23 cellular contexts compared by ENCODE assay signal in genomic region chr11:32400670-32401369, GRCh38. TPM values are rescaled to one million over a fixed set of nuclear protein-coding genes. Genes with fewer than 3 reads are reported as not detected.
"Had no signal": no experiment of that assay in that cellular context is flagged by ENCODE, and none has a peak within 500 bp of the region (broad histone marks: within the 10 kb centered on the region; RNA-seq: fewer than 3 reads in every experiment).

No MANE protein-coding gene starts in this region.

- DNase-seq: activated CD4-positive, alpha-beta T cell treated with anti-CD3 and anti-CD28 coated beads for 1 hour; activated CD4-positive, alpha-beta T cell treated with anti-CD3 and anti-CD28 coated beads, Interleukin-2, amount 50 U/mL, for 48 hours; activated effector memory CD4-positive, alpha-beta T cell treated with Interleukin-2 at 50 U/mL for 16 hours; activated naive CD4-positive, alpha-beta T cell treated with anti-CD3 and anti-CD28 coated beads, Interleukin-2, amount 50 U/mL, for 16 hours; activated T-cell treated with anti-CD3 and anti-CD28 coated beads, Interleukin-2, amount 50 U/mL, for 4 hours; cortex of kidney; effector CD4-positive, alpha-beta T cell; glutamatergic neuron; left ventricle myocardium superior; natural killer cell; posterior cingulate gyrus; stimulated activated CD4-positive, alpha-beta T cell treated with anti-CD3 and anti-CD28 coated beads, Interleukin-15, amount 100 ng/mL, for 24 hours; stimulated activated CD4-positive, alpha-beta T cell treated with anti-CD3 and anti-CD28 coated beads, Interleukin-4, amount 100 ng/mL, for 1 hour; stimulated activated naive B cell treated with anti-CD40 and anti-IgM and Interleukin-4, amounts not matched to agents 10 μg/mL and 1 μg/mL and 100 μg/mL, for 72 hours; T-cell; T1000; tibial artery had no signal

- H3K4me1 ChIP-seq: esophagus muscularis mucosa, foreskin keratinocyte, right atrium auricular region, tibial artery had no signal

- ATAC-seq: activated T-cell treated with anti-CD3 and anti-CD28 coated beads, Interleukin-2, amount 50 U/mL, for 4 hours; left ventricle myocardium superior; natural killer cell; stimulated activated naive B cell treated with anti-CD40 and anti-IgM and Interleukin-4, amounts not matched to agents 10 μg/mL and 1 μg/mL and 100 μg/mL, for 72 hours; T-cell had no signal

- H3K9me3 ChIP-seq: esophagus muscularis mucosa, neutrophil, right atrium auricular region, tibial artery had no signal

- H3K36me3 ChIP-seq: neutrophil, right atrium auricular region, tibial artery had no signal

- H3K4me3 ChIP-seq: esophagus muscularis mucosa, right atrium auricular region, skin epidermis, tibial artery had no signal

- H3K27me3 ChIP-seq: foreskin keratinocyte, neutrophil, right atrium auricular region had no signal

- H3K27ac ChIP-seq: esophagus muscularis mucosa, foreskin keratinocyte, neutrophil, right atrium auricular region, skin epidermis, tibial artery, VCaP had no signal

RNA-seq across cellular contexts. Expression of gene WT1, which starts 34.5 kb away (rescaled TPM):
- total RNA-seq: natural killer cell, T-cell had no signal
